7 cellular contexts compared by ENCODE assay signal in the genomic region with DNA sequence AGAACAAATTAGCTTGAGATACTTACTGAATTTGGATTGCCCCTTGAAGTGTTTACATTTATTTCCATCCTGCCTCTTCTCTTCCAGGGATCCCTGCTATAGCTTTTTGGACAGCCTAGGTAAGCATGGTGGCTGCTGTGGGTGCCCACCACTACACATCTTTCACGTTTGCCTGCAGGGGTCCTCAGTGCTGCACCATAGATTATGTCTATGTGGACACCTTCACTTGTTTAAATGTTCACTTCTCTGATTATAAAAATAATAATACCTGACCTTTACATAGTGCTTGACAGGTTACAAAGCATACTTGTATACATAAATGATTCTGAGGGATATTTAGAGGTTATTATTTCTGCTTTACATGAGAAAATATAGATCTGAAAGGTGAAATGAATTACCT.
DNase-seq lines count a peak whose midpoint lies in the region; ATAC-seq, FAIRE-seq and TF ChIP-seq lines count a peak whose summit lies in the region.

No MANE protein-coding gene starts in this region.

- H2BK120ac ChIP-seq in trophoblast cell (ENCODE audit: insufficient read depth, low read length, poor library complexity) = no peak overlapping the region

- no peaks in the 10 kb centered on the region for H3K79me2 ChIP-seq in DND-41 (ENCODE audit: insufficient read depth, low read length)
- H3K79me2 ChIP-seq in trophoblast cell (ENCODE audit: control insufficient read depth, insufficient read depth, low read length, poor library complexity) = no peaks in the 10 kb centered on the region

- no CpG with 5 or more reads among the region's 1 CpG for WGBS in trophoblast cell (ENCODE audit: extremely low coverage, insufficient coverage, insufficient read length)
- WGBS in aorta, 2 donors = 45 to 54% methylated on average over 1 of the region's 1 CpG

- H2BK12ac ChIP-seq in trophoblast cell (ENCODE audit: low read length) = no peak overlapping the region

- no peaks in the 10 kb centered on the region for H3K9me3 ChIP-seq in DND-41 (ENCODE audit: insufficient read depth, low read length, severe bottlenecking)
- H3K9me3 ChIP-seq in trophoblast cell (ENCODE audit: insufficient read depth, low read depth, low read length) = no peaks in the 10 kb centered on the region
- H3K9me3 ChIP-seq in aorta (ENCODE audit: control insufficient read depth, low read length) = no peaks in the 10 kb centered on the region

- H3K4me3 ChIP-seq in DND-41 (ENCODE audit: low read depth in 1 of 2, low read length in 2 of 2) (no peak overlapping the region), LNCaP clone FGC (ENCODE audit: low read depth, low read length) (no peak overlapping the region), bronchial epithelial cell (ENCODE audit: low read depth, low read length) (no peak overlapping the region), trophoblast cell (ENCODE audit: low read depth, low read length) (no peak overlapping the region), aorta (ENCODE audit: low read length in 2 of 2) (no peak overlapping the region)

- no peaks in the 10 kb centered on the region for H3K79me1 ChIP-seq in trophoblast cell (ENCODE audit: low read length)

- H3K36me3 ChIP-seq in DND-41 (ENCODE audit: insufficient read depth, low read length) = no peaks in the 10 kb centered on the region
- no peaks in the 10 kb centered on the region for H3K36me3 ChIP-seq in bronchial epithelial cell (ENCODE audit: control insufficient read depth, insufficient read depth, low read length)
- H3K36me3 ChIP-seq in trophoblast cell (ENCODE audit: control insufficient read depth in 1 of 2, insufficient read depth in 2 of 2, low read length in 2 of 2) = no peaks in the 10 kb centered on the region
- H3K36me3 ChIP-seq in aorta (ENCODE audit: control insufficient read depth in 1 of 2, insufficient read depth in 2 of 2, low read length in 1 of 2) = no peaks in the 10 kb centered on the region

- H2AFZ ChIP-seq in DND-41 (ENCODE audit: low read depth, low read length) = no peak overlapping the region
- H2AFZ ChIP-seq in trophoblast cell (ENCODE audit: insufficient read depth, low read length, poor library complexity) = no peak overlapping the region

- peak; percentile 54 for TF ChIP-seq CTCF in DND-41 (IDR thresholded peaks at IDR 0.05; ENCODE audit: borderline replicate concordance, extremely low read depth, low read length, poor library complexity, severe bottlenecking)
- TF ChIP-seq CTCF in LNCaP clone FGC (IDR thresholded peaks at IDR 0.05; ENCODE audit: control insufficient read depth, extremely low read depth, insufficient read depth) = peak; percentile 56
- TF ChIP-seq CTCF in bronchial epithelial cell (IDR thresholded peaks at IDR 0.05; ENCODE audit: insufficient read depth, low read length, severe bottlenecking) = peak; percentile 12

- H3K18ac ChIP-seq in trophoblast cell (ENCODE audit: low read length) = no peak overlapping the region

- intact Hi-C loops in aorta (cut with DNase I) = no loop called here

- no peak overlapping the region for H4K8ac ChIP-seq in trophoblast cell (ENCODE audit: low read depth, low read length)

- no peak overlapping the region for H3K27ac ChIP-seq in DND-41 (ENCODE audit: low read length)
- H3K27ac ChIP-seq in trophoblast cell (ENCODE audit: low read depth, low read length) = no peak overlapping the region
- H3K27ac ChIP-seq in aorta (ENCODE audit: low read depth in 1 of 2, low read length in 2 of 2) = no peak overlapping the region

- no peak for FAIRE-seq in bronchial epithelial cell (lab: Jason Lieb, UNC)

- H3K4me1 ChIP-seq in DND-41 (ENCODE audit: insufficient read depth, low read length) (no peaks in the 10 kb centered on the region), trophoblast cell (ENCODE audit: control insufficient read depth in 1 of 2, insufficient read depth in 2 of 2, low read length in 2 of 2) (no peaks in the 10 kb centered on the region), aorta (ENCODE audit: control insufficient read depth in 1 of 2, insufficient read depth in 2 of 2, low read length in 2 of 2) (no peaks in the 10 kb centered on the region)

- no peak overlapping the region for H3K14ac ChIP-seq in trophoblast cell (ENCODE audit: low read length)

- H4K12ac ChIP-seq in trophoblast cell (ENCODE audit: low read depth, low read length) = no peak overlapping the region

- no peak overlapping the region for H2BK5ac ChIP-seq in trophoblast cell (ENCODE audit: low read depth, low read length, poor library complexity)

- DNase-seq in DND-41 (peak; percentile 21), LNCaP clone FGC (ENCODE audit: low read depth) (no peak), bronchial epithelial cell (ENCODE audit: low read depth) (peak; percentile 37), trophoblast cell (peak; percentile 19 to 58), aorta (no peak), midbrain (lab: John Stamatoyannopoulos, UW) (no peak)

- no peak overlapping the region for H4K91ac ChIP-seq in trophoblast cell (ENCODE audit: low read depth, low read length)

- no peak overlapping the region for H3K23ac ChIP-seq in trophoblast cell (ENCODE audit: low read length)

- ATAC-seq in DND-41 (ENCODE audit: insufficient read depth, low read depth) (peak; percentile 59), GM19324 (IDR thresholded peaks at IDR 0.05; ENCODE audit: low FRiP score, unreplicated experiment) (peak; percentile 45), aorta (ENCODE audit: low FRiP score) (no peak)

- no peak overlapping the region for H2AK5ac ChIP-seq in trophoblast cell (ENCODE audit: low read length)

- no peaks in the 10 kb centered on the region for H4K20me1 ChIP-seq in DND-41 (ENCODE audit: insufficient read depth, low read length)

- no peak overlapping the region for H3K4ac ChIP-seq in trophoblast cell (ENCODE audit: low read depth, low read length)

- H3K9ac ChIP-seq in DND-41 (ENCODE audit: low read depth, low read length) = no peak overlapping the region
- no peak overlapping the region for H3K9ac ChIP-seq in trophoblast cell (ENCODE audit: low read length)

- H3K27me3 ChIP-seq in DND-41 (ENCODE audit: insufficient read depth, low read length, poor library complexity) (no peaks in the 10 kb centered on the region), bronchial epithelial cell (ENCODE audit: control insufficient read depth, insufficient read depth, low read length) (no peaks in the 10 kb centered on the region), trophoblast cell (ENCODE audit: insufficient read depth, low read length) (no peaks in the 10 kb centered on the region), aorta (ENCODE audit: control insufficient read depth in 1 of 2, insufficient read depth in 2 of 2, low read length in 1 of 2) (no peaks in the 10 kb centered on the region)

- no peak overlapping the region for H3K4me2 ChIP-seq in DND-41 (ENCODE audit: insufficient read depth, low read length)
- no peak overlapping the region for H3K4me2 ChIP-seq in trophoblast cell (ENCODE audit: low read length)

Comparison
In these comparisons a context has a peak if more than half of its experiments do, and no peak if none do; other contexts are left out.
1. DNase-seq: peak in DND-41 (single experiment), bronchial epithelial cell (single experiment) and trophoblast cell (2 of 2); none in LNCaP clone FGC (single experiment), aorta (0 of 2) and midbrain (single experiment).
2. Peak in every context shown above with its lines, with median percentiles within 50 percentile points of each other: CTCF ChIP-seq.